In genomic region chr2:125491663-125492062, GRCh38 we compare ENCODE assay signal across 27 cellular contexts.
"Had no signal": no experiment of that assay in that cellular context is flagged by ENCODE, and none has a peak within 500 bp of the region (broad histone marks: within the 10 kb centered on the region; RNA-seq: fewer than 3 reads in every experiment).

No MANE protein-coding gene starts in this region.

- H3K4me1 ChIP-seq: adrenal gland, body of pancreas, esophagus muscularis mucosa, foreskin keratinocyte, gastrocnemius medialis, heart left ventricle had no signal

- H3K36me3 ChIP-seq: adrenal gland, esophagus muscularis mucosa, gastrocnemius medialis, heart left ventricle had no signal

- H3K27ac ChIP-seq: adrenal gland, body of pancreas, esophagus muscularis mucosa, foreskin keratinocyte, gastrocnemius medialis, heart left ventricle had no signal

- ATAC-seq: activated CD4-positive, alpha-beta T cell treated with anti-CD3 and anti-CD28 coated beads for 36 hours; activated T-cell treated with anti-CD3 and anti-CD28 coated beads, Interleukin-2, amount 50 U/mL, for 4 hours; activated T-helper 17 cell treated with anti-CD3 and anti-CD28 coated beads, Interleukin-2, amount 50 U/mL, for 72 hours; body of pancreas; effector memory CD8-positive, alpha-beta T cell; foreskin keratinocyte; gastrocnemius medialis; heart left ventricle had no signal

- H3K4me3 ChIP-seq: adrenal gland, body of pancreas, esophagus muscularis mucosa, gastrocnemius medialis, heart left ventricle had no signal

- H3K27me3 ChIP-seq: adrenal gland, body of pancreas, esophagus muscularis mucosa, foreskin keratinocyte, gastrocnemius medialis, heart left ventricle had no signal

- DNase-seq: activated CD4-positive, alpha-beta memory T cell treated with anti-CD3 and anti-CD28 coated beads for 36 hours; activated CD4-positive, alpha-beta T cell treated with anti-CD3 and anti-CD28 coated beads for 36 hours; activated CD4-positive, alpha-beta T cell treated with anti-CD3 and anti-CD28 coated beads, Interleukin-2, amount 10 ng/mL, durations not matched to agents 24 days and 14 days; activated CD4-positive, CD25-positive, alpha-beta regulatory T cell; activated CD4-positive, CD25-positive, alpha-beta regulatory T cell treated with anti-CD3 and anti-CD28 coated beads, Interleukin-2, amount 50 U/mL, for 72 hours; activated effector memory CD4-positive, alpha-beta T cell treated with Interleukin-2 at 50 U/mL for 16 hours; activated gamma-delta T cell treated with Interleukin-2 at 50 U/mL for 16 hours; activated naive CD4-positive, alpha-beta T cell treated with anti-CD3 and anti-CD28 coated beads, Interleukin-2, amount 50 U/mL, for 16 hours; activated naive CD4-positive, alpha-beta T cell treated with Interleukin-2 at 50 U/mL for 16 hours; activated T-cell treated with anti-CD3 and anti-CD28 coated beads, Interleukin-2, amount 50 U/mL, for 4 hours; adrenal gland; amygdala; aorta; body of pancreas; caudate nucleus; cortex of kidney; dermis blood vessel endothelial cell; effector CD4-positive, alpha-beta T cell; effector memory CD8-positive, alpha-beta T cell; erythroblast; foreskin keratinocyte; gastrocnemius medialis; glutamatergic neuron; heart left ventricle; T-helper 2 cell had no signal

- H3K9me3 ChIP-seq: body of pancreas, esophagus muscularis mucosa, gastrocnemius medialis had no signal
